Comparison of ENCODE assay signal across 8 cellular contexts in the genomic region with DNA sequence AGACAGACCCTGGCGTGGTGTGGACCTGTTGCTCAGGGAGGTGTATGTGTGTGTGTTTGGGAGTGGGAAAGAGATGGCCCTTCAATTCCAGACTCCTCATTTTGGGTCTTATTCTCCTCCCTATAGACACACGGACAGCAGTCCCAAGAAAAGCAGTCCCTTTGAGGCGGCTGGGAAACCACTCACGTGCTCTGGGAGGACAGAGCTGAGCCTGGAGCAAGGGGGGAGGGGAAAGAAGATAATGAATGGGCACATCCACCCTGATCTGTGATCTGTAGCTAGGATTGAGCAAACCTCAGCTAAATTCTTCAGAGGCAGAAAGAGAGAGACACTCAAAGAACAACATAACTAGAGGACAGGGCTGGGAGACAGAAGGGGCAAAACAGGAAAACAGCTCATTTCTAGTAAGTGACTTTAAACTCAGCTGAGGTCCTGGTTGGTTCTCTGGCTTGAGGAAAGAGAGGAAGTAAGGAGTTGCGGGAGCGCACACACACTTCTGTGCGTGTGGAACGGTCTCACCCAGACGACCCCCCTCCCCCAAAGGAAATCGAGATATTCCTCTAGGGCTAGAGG. TPM values are rescaled to one million over a fixed set of nuclear protein-coding genes. Genes with fewer than 3 reads are reported as not detected.
DNase-seq lines count a peak whose midpoint lies in the region; ATAC-seq, FAIRE-seq and TF ChIP-seq lines count a peak whose summit lies in the region.

No MANE protein-coding gene starts in this region.

- H3K36me3 ChIP-seq in HCT116 (ENCODE audit: control insufficient read depth in 1 of 2, insufficient read depth in 2 of 2, low read length in 2 of 2) (peaks cover 0 to 2% of the 10 kb centered on the region in 2 experiments; a peak in 1 of 4 replicates), iPS DF 6.9 (ENCODE audit: control insufficient read depth, insufficient read depth, low read length) (no peaks in the 10 kb centered on the region)

- no peaks in the 10 kb centered on the region for H3K27me3 Mint-ChIP-seq in activated CD8-positive, alpha-beta T cell treated with anti-CD3 and anti-CD28 coated beads for 36 hours

- peaks cover 57% of the 10 kb centered on the region for H3K79me2 ChIP-seq in HCT116 (ENCODE audit: insufficient read depth, low read length)

- WGBS in A549 (ENCODE audit: missing lambda C conversion rate), result 13% methylated on average over 10 of the region's 10 CpGs
- WGBS in iPS DF 6.9 (ENCODE audit: insufficient coverage, insufficient read length), result no CpG with 5 or more reads among the region's 10 CpGs

- H3K4me3 Mint-ChIP-seq in activated CD8-positive, alpha-beta T cell treated with anti-CD3 and anti-CD28 coated beads for 36 hours, result peak overlapping the region; percentile 83
- H3K4me3 Mint-ChIP-seq in stimulated activated effector memory CD8-positive, alpha-beta T cell treated with anti-CD3 and anti-CD28 coated beads, Interleukin-12 subunit alpha, Interleukin-12 subunit beta, amount 100 ng/mL, for 72 hours, result peak overlapping the region; percentile 92

- TF ChIP-seq RAD21 in A549 (conservative IDR thresholded peaks at IDR 0.05 in 1 of 2, IDR thresholded peaks at IDR 0.05 in 1 of 2) (no peak), HCT116 (IDR thresholded peaks at IDR 0.05; ENCODE audit: low read depth) (no peak)

- H3K9me3 Mint-ChIP-seq in activated CD8-positive, alpha-beta T cell treated with anti-CD3 and anti-CD28 coated beads for 36 hours, result no peaks in the 10 kb centered on the region
- no peaks in the 10 kb centered on the region for H3K9me3 Mint-ChIP-seq in stimulated activated effector memory CD8-positive, alpha-beta T cell treated with anti-CD3 and anti-CD28 coated beads, Interleukin-12 subunit alpha, Interleukin-12 subunit beta, amount 100 ng/mL, for 72 hours

- H3K4me1 ChIP-seq in A549, result peaks cover 13% of the 10 kb centered on the region; the same call in 1 of the 3 replicates
- peaks cover 6 to 14% of the 10 kb centered on the region in 2 experiments; a peak in 3 of 4 replicates for H3K4me1 ChIP-seq in HCT116 (ENCODE audit: control insufficient read depth in 1 of 2, insufficient read depth in 2 of 2, low read length in 2 of 2)
- peaks cover 6% of the 10 kb centered on the region for H3K4me1 ChIP-seq in iPS DF 6.9 (ENCODE audit: control insufficient read depth, insufficient read depth, low read length)

- DNase-seq in A549 (ENCODE audit: low read depth in 1 of 2, low spot score in 1 of 2) (no peak), HCT116 (ENCODE audit: low read depth, low spot score) (no peak), iPS DF 6.9 (ENCODE audit: low read depth, low spot score) (no peak), NCI-H526 treated with DMSO at 0.1 percent for 48 hours (lab: John Stamatoyannopoulos, UW) (no peak)
- no peak for DNase-seq in activated CD8-positive, alpha-beta T cell treated with anti-CD3 and anti-CD28 coated beads for 36 hours
- DNase-seq in stimulated activated effector memory CD8-positive, alpha-beta T cell treated with anti-CD3 and anti-CD28 coated beads, Interleukin-12 subunit alpha, Interleukin-12 subunit beta, amount 100 ng/mL, for 72 hours (ENCODE audit: low spot score in 2 of 2), result no peak
- DNase-seq in stimulated activated CD4-positive, alpha-beta T cell treated with anti-CD3 and anti-CD28 coated beads, Interleukin-4, amount 100 ng/mL, for 1 hour, result no peak

- no peaks in the 10 kb centered on the region for H3K36me3 Mint-ChIP-seq in activated CD8-positive, alpha-beta T cell treated with anti-CD3 and anti-CD28 coated beads for 36 hours (ENCODE audit: low read depth)
- H3K36me3 Mint-ChIP-seq in stimulated activated effector memory CD8-positive, alpha-beta T cell treated with anti-CD3 and anti-CD28 coated beads, Interleukin-12 subunit alpha, Interleukin-12 subunit beta, amount 100 ng/mL, for 72 hours, result peaks cover 21% of the 10 kb centered on the region

- H3K27me3 ChIP-seq in HCT116 (ENCODE audit: insufficient read depth, low read length), result no peaks in the 10 kb centered on the region
- no peaks in the 10 kb centered on the region for H3K27me3 ChIP-seq in iPS DF 6.9 (ENCODE audit: control insufficient read depth, insufficient read depth, low read length)

- TF ChIP-seq EP300 in A549 (IDR thresholded peaks at IDR 0.05), result no peak

- H3K4me3 ChIP-seq in A549 (peak overlapping the region; percentile 86), HCT116 (replicated peaks in 1 of 2; ENCODE audit: low read depth in 1 of 2, low read length in 2 of 2) (peak overlapping the region; percentile 93 to 98), iPS DF 6.9 (ENCODE audit: low read length) (peak overlapping the region; percentile 97; the same call in 1 of the 2 replicates)

- peak overlapping the region; percentile 86 for H3K9ac ChIP-seq in HCT116 (ENCODE audit: low read length)

- POLR2A ChIA-PET in A549 (lab: Yijun Ruan, JAX) (interaction anchor here (0.8 kb wide), 1 partner anchor 25 kb away, joined by 3 read pairs; no protein-coding TSS in a partner anchor), HCT116 (lab: Charles Lee) (no interaction called here)
- POLR2A ChIA-PET in activated CD8-positive, alpha-beta T cell treated with anti-CD3 and anti-CD28 coated beads for 36 hours (lab: Charles Lee), result interaction anchor here (0.7 to 3.0 kb wide), 9 partner anchors 11 to 253 kb away, joined by 3 to 13 read pairs (median 4); partner anchors contain the start of genes DHX58, KAT2A and ZNF385C

- CTCF ChIA-PET in A549 (lab: Yijun Ruan, JAX), result interaction anchor here (0.6 to 2.5 kb wide), 11 partner anchors 9 to 252 kb away, joined by 3 to 7 read pairs (median 3); no protein-coding TSS in a partner anchor
- CTCF ChIA-PET in HCT116 (lab: Charles Lee), result interaction anchor here (1.0 kb wide), 1 partner anchor 373 kb away, joined by 3 read pairs; no protein-coding TSS in a partner anchor
- CTCF ChIA-PET in activated CD8-positive, alpha-beta T cell treated with anti-CD3 and anti-CD28 coated beads for 36 hours (lab: Charles Lee), result interaction anchor here (0.6 to 1.3 kb wide), 6 partner anchors 10 to 191 kb away, joined by 3 to 5 read pairs (median 3); partner anchors contain the start of genes DNAJC7 and GHDC

- FAIRE-seq in A549 (lab: Jason Lieb, UNC), result peak; percentile 13

- peak overlapping the region; percentile 79 for H3K27ac Mint-ChIP-seq in activated CD8-positive, alpha-beta T cell treated with anti-CD3 and anti-CD28 coated beads for 36 hours
- peak overlapping the region; percentile 95 for H3K27ac Mint-ChIP-seq in stimulated activated effector memory CD8-positive, alpha-beta T cell treated with anti-CD3 and anti-CD28 coated beads, Interleukin-12 subunit alpha, Interleukin-12 subunit beta, amount 100 ng/mL, for 72 hours

- intact Hi-C loops in HCT116 (cut with micrococcal nuclease), result no loop called here
- intact Hi-C loops in activated CD8-positive, alpha-beta T cell treated with anti-CD3 and anti-CD28 coated beads for 36 hours (cut with micrococcal nuclease), result no loop called here

- no peak for ATAC-seq in A549
- ATAC-seq in HCT116, result peak; percentile 7
- ATAC-seq in activated CD8-positive, alpha-beta T cell treated with anti-CD3 and anti-CD28 coated beads for 36 hours, result no peak
- ATAC-seq in stimulated activated effector memory CD8-positive, alpha-beta T cell treated with anti-CD3 and anti-CD28 coated beads, Interleukin-12 subunit alpha, Interleukin-12 subunit beta, amount 100 ng/mL, for 72 hours, result no peak
- no peak for ATAC-seq in GM21528 (IDR thresholded peaks at IDR 0.05; ENCODE audit: low FRiP score, unreplicated experiment)

- no peaks in the 10 kb centered on the region for H3K9me3 ChIP-seq in A549
- no peaks in the 10 kb centered on the region for H3K9me3 ChIP-seq in HCT116 (ENCODE audit: control insufficient read depth in 1 of 2, insufficient read depth in 1 of 2, low read depth in 1 of 2, low read length in 2 of 2)
- no peaks in the 10 kb centered on the region for H3K9me3 ChIP-seq in iPS DF 6.9 (ENCODE audit: control insufficient read depth, insufficient read depth, low read length)

- no peaks in the 10 kb centered on the region for H3K9me2 ChIP-seq in HCT116 (ENCODE audit: insufficient read depth)

- no peaks in the 10 kb centered on the region for H4K20me1 ChIP-seq in HCT116 (ENCODE audit: insufficient read depth)

- H3K4me2 ChIP-seq in A549, result peak overlapping the region; percentile 71
- peak overlapping the region; percentile 89 for H3K4me2 ChIP-seq in HCT116 (ENCODE audit: low read length)

- no peak overlapping the region for H2AFZ ChIP-seq in HCT116 (ENCODE audit: low read depth, low read length, poor library complexity, severe bottlenecking)

- TF ChIP-seq CTCF in A549 (IDR thresholded peaks at IDR 0.05) (no peak), HCT116 (IDR thresholded peaks at IDR 0.05 in 2 of 3, conservative IDR thresholded peaks at IDR 0.05 in 1 of 3; ENCODE audit: borderline replicate concordance in 1 of 3, insufficient read depth in 1 of 3, low read depth in 2 of 3, low read length in 2 of 3) (no peak)
- no peak for TF ChIP-seq CTCF in activated CD8-positive, alpha-beta T cell treated with anti-CD3 and anti-CD28 coated beads for 36 hours (IDR thresholded peaks at IDR 0.05)

- TF ChIP-seq POLR2A in A549 (IDR thresholded peaks at IDR 0.05; ENCODE audit: low read length) (no peak), HCT116 (IDR thresholded peaks at IDR 0.05; ENCODE audit: borderline replicate concordance, extremely low read depth, insufficient read depth, insufficient read length) (no peak)

- peaks cover 28% of the 10 kb centered on the region for H3K4me1 Mint-ChIP-seq in activated CD8-positive, alpha-beta T cell treated with anti-CD3 and anti-CD28 coated beads for 36 hours (ENCODE audit: low read depth)
- H3K4me1 Mint-ChIP-seq in stimulated activated effector memory CD8-positive, alpha-beta T cell treated with anti-CD3 and anti-CD28 coated beads, Interleukin-12 subunit alpha, Interleukin-12 subunit beta, amount 100 ng/mL, for 72 hours, result peaks cover 35% of the 10 kb centered on the region

- BruUV-seq in HCT116 (replicated peaks; lab: Mats Ljungman, UMichigan), result no TSS peak

- H3K27ac ChIP-seq in A549, result peak overlapping the region; percentile 88 to 93
- peak overlapping the region; percentile 48 for H3K27ac ChIP-seq in HCT116 (ENCODE audit: low read depth, low read length)
- H3K27ac ChIP-seq in iPS DF 6.9 (ENCODE audit: low read length), result no peak overlapping the region

- RAD21 ChIA-PET in HCT116 (lab: Charles Lee; ENCODE audit: low non-redundant PET in 1 of 2, low total read pairs in 2 of 2, uncharacterized antibody in 2 of 2, unreplicated experiment in 2 of 2), result no interaction called here

RNA-seq across cellular contexts. Expression of gene RAB5C, which starts 0.8 kb away (rescaled TPM):
- polyA plus RNA-seq in A549 (2011; rRNA removed), result 171 and 179 TPM in 2 replicates
- polyA plus RNA-seq in A549 (2012; cell fraction: cytosol; rRNA removed), result 325 and 406 TPM in 2 replicates
- 250 and 251 TPM in 2 replicates for polyA plus RNA-seq in A549 (2012; cell fraction: nucleus; rRNA removed)
- 217 to 229 TPM (median 222 TPM) in 3 replicates for polyA plus RNA-seq in A549 (2017; fragmentation: RNase III; extraction: RNeasy Plus Mini Kit Qiagen cat#74134 plus additional on column Dnase treatment)
- polyA minus RNA-seq in A549 (2011; rRNA and poly(A)+ RNA removed), result 96.3 and 96.5 TPM in 2 replicates
- 115 TPM for total RNA-seq in HCT116 (2021; ENCODE audit: unreplicated experiment)
- 135 and 136 TPM in 2 replicates for polyA plus RNA-seq in HCT116 (2012)
- total RNA-seq in activated CD8-positive, alpha-beta T cell treated with anti-CD3 and anti-CD28 coated beads for 36 hours, result 10 to 100 TPM; 30.7 to 32.5 TPM

RNA-seq across cellular contexts. Expression of gene KCNH4, which starts 26.9 kb away (rescaled TPM):
- 0.24 and 0.25 TPM in 2 replicates for polyA plus RNA-seq in A549 (2011; rRNA removed)
- 0.65 and 0.91 TPM in 2 replicates for polyA plus RNA-seq in A549 (2012; cell fraction: cytosol; rRNA removed)
- 2.0 TPM in 2 replicates for polyA plus RNA-seq in A549 (2012; cell fraction: nucleus; rRNA removed)
- 0.37 to 0.40 TPM (median 0.39 TPM) in 3 replicates for polyA plus RNA-seq in A549 (2017; fragmentation: RNase III; extraction: RNeasy Plus Mini Kit Qiagen cat#74134 plus additional on column Dnase treatment)
- polyA minus RNA-seq in A549 (2011; rRNA and poly(A)+ RNA removed), result 0.68 and 0.74 TPM in 2 replicates
- total RNA-seq in HCT116 (2021; ENCODE audit: unreplicated experiment), result not detected
- polyA plus RNA-seq in HCT116 (2012), result not detected in 2 replicates
- under 1 TPM; 0.38 to 0.43 TPM for total RNA-seq in activated CD8-positive, alpha-beta T cell treated with anti-CD3 and anti-CD28 coated beads for 36 hours

RNA-seq across cellular contexts. Expression of gene HCRT, which starts 31.2 kb away (rescaled TPM):
- polyA plus RNA-seq in A549 (2011; rRNA removed), result not detected in 2 replicates
- not detected in 2 replicates for polyA plus RNA-seq in A549 (2012; cell fraction: cytosol; rRNA removed)
- polyA plus RNA-seq in A549 (2012; cell fraction: nucleus; rRNA removed), result not detected in 2 replicates
- 0.18 TPM in 1 of 3 replicates, not detected in the others for polyA plus RNA-seq in A549 (2017; fragmentation: RNase III; extraction: RNeasy Plus Mini Kit Qiagen cat#74134 plus additional on column Dnase treatment)
- not detected in 2 replicates for polyA minus RNA-seq in A549 (2011; rRNA and poly(A)+ RNA removed)
- total RNA-seq in HCT116 (2021; ENCODE audit: unreplicated experiment), result not detected
- not detected in 2 replicates for polyA plus RNA-seq in HCT116 (2012)
- total RNA-seq in activated CD8-positive, alpha-beta T cell treated with anti-CD3 and anti-CD28 coated beads for 36 hours, result not detected

RNA-seq across cellular contexts. Expression of gene HSPB9, which starts 31.4 kb away (rescaled TPM):
- polyA plus RNA-seq in A549 (2011; rRNA removed), result 0.04 TPM in 1 of 2 replicates, not detected in the other
- polyA plus RNA-seq in A549 (2012; cell fraction: cytosol; rRNA removed), result 0.06 and 0.07 TPM in 2 replicates
- 0.11 and 0.18 TPM in 2 replicates for polyA plus RNA-seq in A549 (2012; cell fraction: nucleus; rRNA removed)
- not detected in 3 replicates for polyA plus RNA-seq in A549 (2017; fragmentation: RNase III; extraction: RNeasy Plus Mini Kit Qiagen cat#74134 plus additional on column Dnase treatment)
- not detected in 2 replicates for polyA minus RNA-seq in A549 (2011; rRNA and poly(A)+ RNA removed)
- not detected for total RNA-seq in HCT116 (2021; ENCODE audit: unreplicated experiment)
- 0.10 TPM in 1 of 2 replicates, not detected in the other for polyA plus RNA-seq in HCT116 (2012)
- total RNA-seq in activated CD8-positive, alpha-beta T cell treated with anti-CD3 and anti-CD28 coated beads for 36 hours, result under 1 TPM in 1 of 2 experiments, not detected in 1; 0.41 TPM

RNA-seq across cellular contexts. Expression of gene KAT2A, which starts 32.8 kb away (rescaled TPM):
- 42.2 and 57.4 TPM in 2 replicates for polyA plus RNA-seq in A549 (2011; rRNA removed)
- polyA plus RNA-seq in A549 (2012; cell fraction: cytosol; rRNA removed), result 59.4 and 65.0 TPM in 2 replicates
- polyA plus RNA-seq in A549 (2012; cell fraction: nucleus; rRNA removed), result 460 and 477 TPM in 2 replicates
- polyA plus RNA-seq in A549 (2017; fragmentation: RNase III; extraction: RNeasy Plus Mini Kit Qiagen cat#74134 plus additional on column Dnase treatment), result 64.0 to 74.6 TPM (median 68.1 TPM) in 3 replicates
- 35.0 and 36.6 TPM in 2 replicates for polyA minus RNA-seq in A549 (2011; rRNA and poly(A)+ RNA removed)
- 41.2 TPM for total RNA-seq in HCT116 (2021; ENCODE audit: unreplicated experiment)
- 32.9 and 39.7 TPM in 2 replicates for polyA plus RNA-seq in HCT116 (2012)
- total RNA-seq in activated CD8-positive, alpha-beta T cell treated with anti-CD3 and anti-CD28 coated beads for 36 hours, result 10 to 100 TPM; 49.2 to 50.2 TPM
